1 cellular context compared by ENCODE assay signal in genomic region chr20:30682236-30682635, GRCh38.
TF ChIP-seq lines count a peak whose summit lies in the region.

No MANE protein-coding gene starts in this region.

TF ChIP-seq in K562, 482 proteins besides CTCF, POLR2A, EP300 and RAD21 (continued from another document):
- 0 out of 2 replicates have a peak, but pooled peaks have one; percentile 7 for TF ChIP-seq MGA (IDR thresholded peaks at IDR 0.05)
- peak; percentile 47; the same call in 1 of the 2 replicates for TF ChIP-seq SMARCE1 (IDR thresholded peaks at IDR 0.05)
- TF ChIP-seq ZNF592 (IDR thresholded peaks at IDR 0.05), result peak; percentile 63
- TF ChIP-seq L3MBTL2 (IDR thresholded peaks at IDR 0.05), result peak; percentile 44; the same call in 1 of the 2 replicates
- TF ChIP-seq EP400 (IDR thresholded peaks at IDR 0.05), result peak; percentile 21; the same call in 1 of the 2 replicates
